19 cellular contexts compared by ENCODE assay signal in genomic region chr15:40815042-40815678, GRCh38. TPM values are rescaled to one million over a fixed set of nuclear protein-coding genes. Genes with fewer than 3 reads are reported as not detected.
DNase-seq lines count a peak whose midpoint lies in the region; ATAC-seq, FAIRE-seq and TF ChIP-seq lines count a peak whose summit lies in the region.
"Had no signal": no experiment of that assay in that cellular context is flagged by ENCODE, and none has a peak within 500 bp of the region (broad histone marks: within the 10 kb centered on the region; RNA-seq: fewer than 3 reads in every experiment).

No MANE protein-coding gene starts in this region.

- H3K27me3 ChIP-seq in K562 (ENCODE audit: control insufficient read depth in 2 of 2, insufficient read depth in 2 of 2, low read length in 2 of 2), result no peaks in the 10 kb centered on the region
- H3K27me3 ChIP-seq in thyroid gland, result no peaks in the 10 kb centered on the region

- H3K4me2 ChIP-seq in K562 (ENCODE audit: insufficient read depth, low read length), result no peak overlapping the region

- H3K36me3 ChIP-seq in K562 (ENCODE audit: control insufficient read depth, insufficient read depth, low read length), result peaks cover 22% of the 10 kb centered on the region
- peaks cover 0 to 7% of the 10 kb centered on the region in 2 donors for H3K36me3 ChIP-seq in thyroid gland

- DNase-seq in Right ventricle myocardium inferior (ENCODE audit: missing footprints) (no peak), cardiac septum (ENCODE audit: low spot score) (no peak), K562 (ENCODE audit: extremely low read depth in 1 of 4, low spot score in 3 of 4) (no peak), kidney glomerular epithelial cell (lab: John Stamatoyannopoulos, UW) (peak; percentile 61), thyroid gland (peak; percentile 88 to 89), GM12892 (ENCODE audit: insufficient read length) (no peak)
- no peak for DNase-seq in stimulated activated CD4-positive, alpha-beta T cell treated with anti-CD3 and anti-CD28 coated beads, Interleukin-4, amount 100 ng/mL, for 4 hours
- DNase-seq: activated CD8-positive, alpha-beta memory T cell treated with anti-CD3 and anti-CD28 coated beads, Interleukin-2, amount 10 ng/mL, durations not matched to agents 7 days and 5 days; activated naive CD4-positive, alpha-beta T cell treated with anti-CD3 and anti-CD28 coated beads, Interleukin-2, amount 50 U/mL, for 16 hours; Calu3; cerebellar nuclear complex; HFFc6; MM.1S; NCI-H2171; stimulated activated naive CD8-positive, alpha-beta T cell treated with anti-CD3 and anti-CD28 coated beads, Interleukin-15, Interleukin-2, amounts not matched to agents 100 U/mL and 50 U/mL, for 24 hours had no signal

- peak; percentile 66 for ATAC-seq in Right ventricle myocardium inferior
- ATAC-seq in K562, result no peak
- ATAC-seq in HG02870 (IDR thresholded peaks at IDR 0.05; ENCODE audit: unreplicated experiment), result no peak
- ATAC-seq: activated CD8-positive, alpha-beta memory T cell treated with anti-CD3 and anti-CD28 coated beads, Interleukin-2, amount 10 ng/mL, durations not matched to agents 7 days and 5 days; stimulated activated naive CD8-positive, alpha-beta T cell treated with anti-CD3 and anti-CD28 coated beads, Interleukin-15, Interleukin-2, amounts not matched to agents 100 U/mL and 50 U/mL, for 24 hours had no signal

- FAIRE-seq in K562 (lab: Jason Lieb, UNC) (peak; percentile 40), GM12892 (lab: Jason Lieb, UNC) (no peak)

- no peaks in the 10 kb centered on the region for H3K9me1 ChIP-seq in K562 (ENCODE audit: control insufficient read depth, insufficient read depth, low read length)

- no peaks in the 10 kb centered on the region for H3K79me2 ChIP-seq in K562 (ENCODE audit: control insufficient read depth, insufficient read depth, low read length)

- intact Hi-C loops in Right ventricle myocardium inferior (cut with DNase I) (no loop called here), cardiac septum (cut with DNase I) (no loop called here), K562 (cut with micrococcal nuclease) (no loop called here), thyroid gland (cut with DNase I) (no loop called here)

- H3K27ac ChIP-seq in K562 (ENCODE audit: extremely low read depth, low read depth, low read length) (no peak overlapping the region), thyroid gland (peak overlapping the region; percentile 69 to 87 (median 78))

- H4K20me1 ChIP-seq in K562 (replicated peaks; ENCODE audit: control insufficient read depth, insufficient read depth, low read length), result no peaks in the 10 kb centered on the region

- WGBS in K562 (ENCODE audit: insufficient coverage, low coverage, missing lambda C conversion rate), result 26% methylated on average over 4 of the region's 4 CpGs
- WGBS in thyroid gland, 2 donors, result 64 to 68% methylated on average over 4 of the region's 4 CpGs

- in situ Hi-C loops in K562 (cut with MboI), result no loop called here

- H3K9ac ChIP-seq in K562 (ENCODE audit: insufficient read depth in 1 of 2, low read depth in 2 of 2, low read length in 2 of 2), result no peak overlapping the region

- H3K9me3 ChIP-seq in K562 (replicated peaks; ENCODE audit: control insufficient read depth, insufficient read depth, low read depth, low read length), result no peaks in the 10 kb centered on the region
- H3K9me3 ChIP-seq in thyroid gland, result no peaks in the 10 kb centered on the region

- H3K4me3 ChIP-seq in K562, result no peak overlapping the region
- H3K4me3 ChIP-seq in thyroid gland (replicated peaks in 1 of 3), result no peak overlapping the region

- no TSS peak for BruUV-seq in K562 (replicated peaks; lab: Mats Ljungman, UMichigan)

- POLR2A ChIA-PET in K562 (lab: Yijun Ruan, JAX), result interaction anchor here (0.5 to 2.6 kb wide), 6 partner anchors 8 to 32 kb away, joined by 3 to 12 read pairs (median 4); partner anchors contain the start of genes DNAJC17, PPP1R14D and ZFYVE19

- peaks cover 5 to 12% of the 10 kb centered on the region in 2 experiments; a peak in 4 of 5 replicates for H3K4me1 ChIP-seq in K562 (replicated peaks in 1 of 2; ENCODE audit: control insufficient read depth in 2 of 2, insufficient read depth in 2 of 2, low read length in 2 of 2)
- H3K4me1 ChIP-seq in thyroid gland, result peaks cover 8 to 14% of the 10 kb centered on the region in 2 donors

- no peak for TF ChIP-seq EP300 in K562 (IDR thresholded peaks at IDR 0.05; ENCODE audit: low read length)

- TF ChIP-seq CTCF in K562 (IDR thresholded peaks at IDR 0.05 in 2 of 3, conservative IDR thresholded peaks at IDR 0.05 in 1 of 3; ENCODE audit: insufficient read depth in 2 of 3, low read depth in 1 of 3, low read length in 3 of 3) (no peak), thyroid gland (IDR thresholded peaks at IDR 0.05) (no peak)

- no peak for TF ChIP-seq RAD21 in K562 (CRISPR knock-in tag; conservative IDR thresholded peaks at IDR 0.05 in 1 of 2, IDR thresholded peaks at IDR 0.05 in 1 of 2)

- H2AFZ ChIP-seq in K562 (ENCODE audit: low read depth, low read length), result no peak overlapping the region

- CTCF ChIA-PET in K562 (lab: Yijun Ruan, JAX; ENCODE audit: low intra/inter-chr PET ratio), result no interaction called here

- TF ChIP-seq POLR2A in K562 (conservative IDR thresholded peaks at IDR 0.05) (no peak), thyroid gland (IDR thresholded peaks at IDR 0.05) (no peak), GM12892 (IDR thresholded peaks at IDR 0.05; ENCODE audit: low read depth, low read length) (no peak)

RNA-seq across cellular contexts. Expression of gene DNAJC17, which starts 7.9 kb away (rescaled TPM):
- total RNA-seq in Right ventricle myocardium inferior (19.7 TPM), cardiac septum (19.1 TPM), K562 (2014; rRNA removed) (57.9 and 60.3 TPM in 2 replicates), K562 (2014; rRNA removed; fragmentation: Illumina TruSeq; extraction: Trizol) (39.5 and 44.2 TPM in 2 replicates), K562 (2015; rRNA removed; fragmentation: Illumina TruSeq; extraction: Trizol) (58.4 and 61.5 TPM in 2 replicates), K562 (2021) (31.2 and 41.0 TPM in 2 replicates), thyroid gland (10 to 100 TPM; 21.6 to 51.9 (median 45.8) TPM)
- total RNA-seq in K562 (2011; cell fraction: chromatin; rRNA removed; ENCODE audit: low replicate concordance), result 52.2 and 75.8 TPM in 2 replicates
- 35.9 and 41.6 TPM in 2 replicates for total RNA-seq in K562 (2011; cell fraction: nucleolus; rRNA removed)
- total RNA-seq in K562 (2011; cell fraction: nucleoplasm; rRNA removed), result 34.0 and 47.2 TPM in 2 replicates
- polyA plus RNA-seq in K562 (2011; rRNA removed) (33.8 and 37.9 TPM in 2 replicates), K562 (2014; fragmentation: Illumina TruSeq; extraction: Trizol) (51.3 and 68.6 TPM in 2 replicates), K562 (2014; fragmentation: Nextera tagmentation; extraction: Ambion mirVana) (1 to 10 TPM; 2.4 to 9.1 TPM), K562 (2014; rRNA removed) (66.6 and 79.4 TPM in 2 replicates)
- polyA plus RNA-seq in K562 (2011; cell fraction: cytosol; rRNA removed), result 38.9 and 62.7 TPM in 2 replicates
- polyA plus RNA-seq in K562 (2011; cell fraction: nucleus; rRNA removed), result 54.0 and 67.1 TPM in 2 replicates
- 31.6 and 35.7 TPM in 2 replicates for polyA plus RNA-seq in K562 (2012)
- polyA minus RNA-seq in K562 (2011; rRNA and poly(A)+ RNA removed), result 24.9 and 30.8 TPM in 2 replicates
- 16.6 and 22.6 TPM in 2 replicates for polyA minus RNA-seq in K562 (2011; cell fraction: cytosol; rRNA and poly(A)+ RNA removed)
- 9.8 and 36.0 TPM in 2 replicates for polyA minus RNA-seq in K562 (2011; cell fraction: nucleus; rRNA and poly(A)+ RNA removed)
- polyA plus RNA-seq in GM12892 (2012; ENCODE audit: missing spikeins), result 28.2 TPM

RNA-seq across cellular contexts. Expression of gene ZFYVE19, which starts 8.3 kb away (rescaled TPM):
- total RNA-seq in Right ventricle myocardium inferior (27.6 TPM), cardiac septum (11.0 TPM), K562 (2014; rRNA removed) (13.1 and 20.8 TPM in 2 replicates), K562 (2014; rRNA removed; fragmentation: Illumina TruSeq; extraction: Trizol) (7.9 and 13.1 TPM in 2 replicates), K562 (2015; rRNA removed; fragmentation: Illumina TruSeq; extraction: Trizol) (20.7 and 22.5 TPM in 2 replicates), K562 (2021) (18.2 and 19.9 TPM in 2 replicates), thyroid gland (10 to 100 TPM; 21.7 to 37.8 (median 22.3) TPM)
- 53.9 and 97.1 TPM in 2 replicates for total RNA-seq in K562 (2011; cell fraction: chromatin; rRNA removed; ENCODE audit: low replicate concordance)
- total RNA-seq in K562 (2011; cell fraction: nucleolus; rRNA removed), result 55.0 and 62.4 TPM in 2 replicates
- 34.8 and 43.8 TPM in 2 replicates for total RNA-seq in K562 (2011; cell fraction: nucleoplasm; rRNA removed)
- polyA plus RNA-seq in K562 (2011; rRNA removed) (27.1 and 35.2 TPM in 2 replicates), K562 (2014; fragmentation: Illumina TruSeq; extraction: Trizol) (30.0 and 36.8 TPM in 2 replicates), K562 (2014; fragmentation: Nextera tagmentation; extraction: Ambion mirVana) (1 to 10 TPM; 1.5 to 3.6 TPM), K562 (2014; rRNA removed) (23.4 and 23.5 TPM in 2 replicates)
- 38.7 and 39.7 TPM in 2 replicates for polyA plus RNA-seq in K562 (2011; cell fraction: cytosol; rRNA removed)
- polyA plus RNA-seq in K562 (2011; cell fraction: nucleus; rRNA removed), result 105 TPM in 2 replicates
- 23.5 and 35.7 TPM in 2 replicates for polyA plus RNA-seq in K562 (2012)
- polyA minus RNA-seq in K562 (2011; rRNA and poly(A)+ RNA removed), result 22.6 and 25.2 TPM in 2 replicates
- polyA minus RNA-seq in K562 (2011; cell fraction: cytosol; rRNA and poly(A)+ RNA removed), result 11.4 and 13.7 TPM in 2 replicates
- polyA minus RNA-seq in K562 (2011; cell fraction: nucleus; rRNA and poly(A)+ RNA removed), result 22.2 and 27.5 TPM in 2 replicates
- 21.6 TPM for polyA plus RNA-seq in GM12892 (2012; ENCODE audit: missing spikeins)

RNA-seq across cellular contexts. Expression of gene PPP1R14D, which starts 13.3 kb away (rescaled TPM):
- total RNA-seq in Right ventricle myocardium inferior (not detected), cardiac septum (not detected), K562 (2014; rRNA removed) (not detected in 2 replicates), K562 (2014; rRNA removed; fragmentation: Illumina TruSeq; extraction: Trizol) (not detected in 2 replicates), K562 (2015; rRNA removed; fragmentation: Illumina TruSeq; extraction: Trizol) (not detected in 2 replicates), K562 (2021) (not detected in 2 replicates), thyroid gland (not detected)
- not detected in 2 replicates for total RNA-seq in K562 (2011; cell fraction: chromatin; rRNA removed; ENCODE audit: low replicate concordance)
- 0.66 and 0.67 TPM in 2 replicates for total RNA-seq in K562 (2011; cell fraction: nucleolus; rRNA removed)
- total RNA-seq in K562 (2011; cell fraction: nucleoplasm; rRNA removed), result not detected in 2 replicates
- polyA plus RNA-seq in K562 (2011; rRNA removed) (0.11 TPM in 1 of 2 replicates, not detected in the other), K562 (2014; fragmentation: Illumina TruSeq; extraction: Trizol) (not detected in 2 replicates), K562 (2014; fragmentation: Nextera tagmentation; extraction: Ambion mirVana) (under 1 TPM; 0.11 to 0.18 TPM), K562 (2014; rRNA removed) (not detected in 2 replicates)
- 0.09 and 0.18 TPM in 2 replicates for polyA plus RNA-seq in K562 (2011; cell fraction: cytosol; rRNA removed)
- polyA plus RNA-seq in K562 (2011; cell fraction: nucleus; rRNA removed), result 0.17 TPM in 1 of 2 replicates, not detected in the other
- 0.14 TPM in 1 of 2 replicates, not detected in the other for polyA plus RNA-seq in K562 (2012)
- polyA minus RNA-seq in K562 (2011; rRNA and poly(A)+ RNA removed), result not detected in 2 replicates
- not detected in 2 replicates for polyA minus RNA-seq in K562 (2011; cell fraction: cytosol; rRNA and poly(A)+ RNA removed)
- not detected in 2 replicates for polyA minus RNA-seq in K562 (2011; cell fraction: nucleus; rRNA and poly(A)+ RNA removed)
- polyA plus RNA-seq in GM12892 (2012; ENCODE audit: missing spikeins), result not detected
- total RNA-seq: activated CD8-positive, alpha-beta memory T cell treated with anti-CD3 and anti-CD28 coated beads, Interleukin-2, amount 10 ng/mL, durations not matched to agents 7 days and 5 days; HFFc6; liver; skeletal muscle tissue had no signal
- polyA plus RNA-seq: liver, neural cell had no signal

RNA-seq across cellular contexts. Expression of gene SPINT1, which starts 28.7 kb away (rescaled TPM):
- total RNA-seq in Right ventricle myocardium inferior, result 2.0 TPM
- 0.59 TPM for total RNA-seq in cardiac septum
- total RNA-seq in K562 (2011; cell fraction: chromatin; rRNA removed; ENCODE audit: low replicate concordance), result 10.1 and 24.8 TPM in 2 replicates
- total RNA-seq in K562 (2011; cell fraction: nucleolus; rRNA removed), result 24.3 and 37.9 TPM in 2 replicates
- total RNA-seq in K562 (2011; cell fraction: nucleoplasm; rRNA removed), result 13.6 and 20.2 TPM in 2 replicates
- total RNA-seq in K562 (2014; rRNA removed), result 1.5 and 2.1 TPM in 2 replicates
- total RNA-seq in K562 (2014; rRNA removed; fragmentation: Illumina TruSeq; extraction: Trizol), result 1.1 and 1.8 TPM in 2 replicates
- 0.94 and 0.98 TPM in 2 replicates for total RNA-seq in K562 (2015; rRNA removed; fragmentation: Illumina TruSeq; extraction: Trizol)
- total RNA-seq in K562 (2021), result 3.2 and 4.5 TPM in 2 replicates
- 2.8 and 5.6 TPM in 2 replicates for polyA plus RNA-seq in K562 (2011; rRNA removed)
- 4.1 and 7.4 TPM in 2 replicates for polyA plus RNA-seq in K562 (2011; cell fraction: cytosol; rRNA removed)
- polyA plus RNA-seq in K562 (2011; cell fraction: nucleus; rRNA removed), result 9.8 and 17.8 TPM in 2 replicates
- 4.0 and 7.3 TPM in 2 replicates for polyA plus RNA-seq in K562 (2012)
- 3.9 and 4.5 TPM in 2 replicates for polyA plus RNA-seq in K562 (2014; fragmentation: Illumina TruSeq; extraction: Trizol)
- polyA plus RNA-seq in K562 (2014; fragmentation: Nextera tagmentation; extraction: Ambion mirVana), result under 1 TPM; 0.78 to 0.80 TPM
- polyA plus RNA-seq in K562 (2014; rRNA removed), result 2.3 and 3.3 TPM in 2 replicates
- 3.5 and 3.7 TPM in 2 replicates for polyA minus RNA-seq in K562 (2011; rRNA and poly(A)+ RNA removed)
- polyA minus RNA-seq in K562 (2011; cell fraction: cytosol; rRNA and poly(A)+ RNA removed), result 4.8 and 6.5 TPM in 2 replicates
- 5.0 and 5.2 TPM in 2 replicates for polyA minus RNA-seq in K562 (2011; cell fraction: nucleus; rRNA and poly(A)+ RNA removed)
- total RNA-seq in thyroid gland, result 100 to 1,000 TPM in 2 of 4 donors, 10 to 100 TPM in 2; 84.3 to 143 (median 113) TPM
- 7.6 TPM for polyA plus RNA-seq in GM12892 (2012; ENCODE audit: missing spikeins)

RNA-seq across cellular contexts. Expression of gene C15orf62, which starts 45.4 kb away (rescaled TPM):
- total RNA-seq in Right ventricle myocardium inferior (0.24 TPM), cardiac septum (not detected), K562 (2014; rRNA removed) (0.29 and 0.36 TPM in 2 replicates), K562 (2014; rRNA removed; fragmentation: Illumina TruSeq; extraction: Trizol) (0.22 and 0.29 TPM in 2 replicates), K562 (2015; rRNA removed; fragmentation: Illumina TruSeq; extraction: Trizol) (0.57 and 0.76 TPM in 2 replicates), K562 (2021) (0.40 and 0.45 TPM in 2 replicates), thyroid gland (under 1 TPM in 3 of 4 donors, not detected in 1; 0.13 to 0.79 (median 0.22) TPM)
- total RNA-seq in K562 (2011; cell fraction: chromatin; rRNA removed; ENCODE audit: low replicate concordance), result 0.51 and 0.67 TPM in 2 replicates
- total RNA-seq in K562 (2011; cell fraction: nucleolus; rRNA removed), result 0.39 and 0.50 TPM in 2 replicates
- 0.22 TPM in 1 of 2 replicates, not detected in the other for total RNA-seq in K562 (2011; cell fraction: nucleoplasm; rRNA removed)
- polyA plus RNA-seq in K562 (2011; rRNA removed) (0.08 and 0.20 TPM in 2 replicates), K562 (2014; fragmentation: Illumina TruSeq; extraction: Trizol) (0.28 and 0.31 TPM in 2 replicates), K562 (2014; fragmentation: Nextera tagmentation; extraction: Ambion mirVana) (under 1 TPM in 1 of 2 experiments, not detected in 1; 0.01 TPM), K562 (2014; rRNA removed) (0.17 and 0.32 TPM in 2 replicates)
- polyA plus RNA-seq in K562 (2011; cell fraction: cytosol; rRNA removed), result 0.12 and 0.15 TPM in 2 replicates
- 0.24 and 0.34 TPM in 2 replicates for polyA plus RNA-seq in K562 (2011; cell fraction: nucleus; rRNA removed)
- polyA plus RNA-seq in K562 (2012), result 1.0 and 2.9 TPM in 2 replicates
- polyA minus RNA-seq in K562 (2011; rRNA and poly(A)+ RNA removed), result 0.28 and 0.36 TPM in 2 replicates
- polyA minus RNA-seq in K562 (2011; cell fraction: cytosol; rRNA and poly(A)+ RNA removed), result not detected in 2 replicates
- polyA minus RNA-seq in K562 (2011; cell fraction: nucleus; rRNA and poly(A)+ RNA removed), result 0.27 and 0.67 TPM in 2 replicates
- polyA plus RNA-seq in GM12892 (2012; ENCODE audit: missing spikeins), result 1.2 TPM
- total RNA-seq: skeletal muscle tissue had no signal
- polyA plus RNA-seq: neural cell had no signal

Comparison
In these comparisons a context has a peak if more than half of its experiments do, and no peak if none do; other contexts are left out.
1. DNase-seq: peak in kidney glomerular epithelial cell (single experiment) and thyroid gland (2 of 2); none in Right ventricle myocardium inferior (single experiment), cardiac septum (single experiment), K562 (0 of 4), GM12892 (single experiment) and stimulated activated CD4-positive, alpha-beta T cell treated with anti-CD3 and anti-CD28 coated beads, Interleukin-4, amount 100 ng/mL, for 4 hours (0 of 2).